ENCODE assay signal across 1 cellular context in the genomic region with DNA sequence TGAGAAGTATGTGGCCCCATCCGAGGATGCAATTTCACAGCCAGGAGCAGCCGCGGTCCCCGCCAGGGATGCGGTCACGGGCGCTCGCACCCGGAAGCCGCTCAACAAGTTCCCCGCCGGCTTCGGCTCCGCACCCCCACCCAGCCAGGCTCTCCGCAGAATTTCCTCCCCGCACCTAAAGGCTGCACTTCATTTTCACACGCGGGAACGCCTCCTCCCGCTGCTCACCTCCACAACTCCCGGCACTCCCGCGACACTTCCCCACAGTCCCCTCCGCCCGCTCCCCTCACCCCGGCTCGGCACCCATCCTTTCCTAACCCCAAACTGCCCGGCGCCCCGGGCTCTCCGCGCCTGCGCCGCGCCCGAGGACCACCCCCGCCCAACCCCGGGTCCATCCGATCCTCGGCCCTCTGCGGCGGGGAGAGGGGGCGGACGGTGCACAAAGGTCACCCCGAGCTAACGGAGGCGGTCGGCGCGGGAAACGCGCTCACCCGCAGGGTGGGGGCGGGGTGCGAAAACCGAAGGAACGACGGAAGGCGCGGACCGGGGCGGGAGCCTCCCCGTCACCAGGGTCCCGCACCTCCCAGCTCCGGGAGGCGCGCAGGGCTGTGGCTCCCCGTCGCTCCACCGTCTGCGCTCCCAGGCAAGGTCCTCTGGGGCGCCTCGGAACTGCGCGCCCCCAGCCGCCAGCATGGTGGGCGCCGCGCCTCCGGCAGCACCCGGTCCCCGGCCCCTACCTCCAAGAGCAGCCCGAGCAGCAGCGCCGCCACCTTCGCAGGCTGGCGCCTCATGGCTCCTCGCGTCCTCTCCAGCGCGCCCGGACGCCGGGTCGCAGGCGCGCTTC.
A peak's percentile ranks its signal among the peaks of the same experiment; 100 is the strongest.
TF ChIP-seq lines count a peak whose summit lies in the region.

No MANE protein-coding gene starts in this region.

TF ChIP-seq in GM12878, 131 proteins besides CTCF, POLR2A, EP300 and RAD21 (continued from another document and continues in another):
- TF ChIP-seq ZBTB40 (IDR thresholded peaks at IDR 0.05; ENCODE audit: borderline replicate concordance), result no peak
- no peak for TF ChIP-seq RELB (IDR thresholded peaks at IDR 0.05; ENCODE audit: low read depth)
- 0 out of 2 replicates have a peak, but pooled peaks have one; percentile 17 for TF ChIP-seq CHD2 (IDR thresholded peaks at IDR 0.05; ENCODE audit: borderline replicate concordance, low read depth, low read length)
- no peak for TF ChIP-seq HDAC2 (IDR thresholded peaks at IDR 0.05)
- TF ChIP-seq STAT3 (IDR thresholded peaks at IDR 0.05; ENCODE audit: low read depth, low read length), result no peak
- TF ChIP-seq BRCA1 (IDR thresholded peaks at IDR 0.05; ENCODE audit: low read depth, low read length), result no peak
- no peak for TF ChIP-seq E4F1 (IDR thresholded peaks at IDR 0.05; ENCODE audit: borderline replicate concordance, partially characterized antibody)
- no peak for TF ChIP-seq FOXM1 (IDR thresholded peaks at IDR 0.05; ENCODE audit: low read depth, low read length)
- no peak for TF ChIP-seq ZNF622 (IDR thresholded peaks at IDR 0.05)
- TF ChIP-seq SKIL (IDR thresholded peaks at IDR 0.05; ENCODE audit: low read depth, poor library complexity, severe bottlenecking), result no peak
- peak; percentile 55; the same call in 1 of the 2 replicates for TF ChIP-seq NKRF (conservative IDR thresholded peaks at IDR 0.05)
- TF ChIP-seq RFX5 (IDR thresholded peaks at IDR 0.05; ENCODE audit: low read depth, low read length), result no peak
- 0 out of 2 replicates have a peak, but pooled peaks have one; percentile 13 for TF ChIP-seq CREB1 (IDR thresholded peaks at IDR 0.05; ENCODE audit: low read depth)
- no peak for TF ChIP-seq MTA2 (IDR thresholded peaks at IDR 0.05; ENCODE audit: low read depth)
- TF ChIP-seq PAX5 (IDR thresholded peaks at IDR 0.05; ENCODE audit: borderline replicate concordance, low read depth, low read length), result peak; percentile 79; the same call in 1 of the 2 replicates
- TF ChIP-seq SIX5 (IDR thresholded peaks at IDR 0.05; ENCODE audit: low read depth, low read length, severe bottlenecking), result no peak
- TF ChIP-seq CBX3 (IDR thresholded peaks at IDR 0.05; ENCODE audit: borderline replicate concordance, low read depth), result no peak
- 0 out of 2 replicates have a peak, but pooled peaks have one; percentile 3 for TF ChIP-seq TCF3 (IDR thresholded peaks at IDR 0.05; ENCODE audit: borderline replicate concordance, insufficient read depth, low read depth, low read length)
- TF ChIP-seq SUZ12 (IDR thresholded peaks at IDR 0.05; ENCODE audit: unreplicated experiment), result no peak
- TF ChIP-seq TAF1 (IDR thresholded peaks at IDR 0.05; ENCODE audit: borderline replicate concordance, low read depth, low read length), result peak; percentile 23; the same call in 1 of the 2 replicates
- no peak for TF ChIP-seq PRDM15 (CRISPR knock-in tag; IDR thresholded peaks at IDR 0.05)
- TF ChIP-seq EZH2 (IDR thresholded peaks at IDR 0.05; ENCODE audit: borderline replicate concordance, control insufficient read depth, low read depth, low read length), result no peak
- no peak for TF ChIP-seq PBX3 (IDR thresholded peaks at IDR 0.05; ENCODE audit: insufficient replicate concordance, low read depth, low read length)
- TF ChIP-seq IKZF1 (conservative IDR thresholded peaks at IDR 0.05), result peak; percentile 77
- TF ChIP-seq RAD51 (IDR thresholded peaks at IDR 0.05), result no peak
- no peak for TF ChIP-seq MXI1 (IDR thresholded peaks at IDR 0.05; ENCODE audit: low read depth, low read length)
- no peak for TF ChIP-seq KDM1A (IDR thresholded peaks at IDR 0.05; ENCODE audit: borderline replicate concordance)
- TF ChIP-seq CHD4 (IDR thresholded peaks at IDR 0.05), result no peak
- TF ChIP-seq EED (IDR thresholded peaks at IDR 0.05; ENCODE audit: low read depth), result peak; percentile 22; the same call in 1 of the 2 replicates
- TF ChIP-seq IRF3 (IDR thresholded peaks at IDR 0.05), result no peak
